ENCODE assay signal across 1 cellular context in genomic region chr17:81052199-81052997, GRCh38.
TF ChIP-seq lines count a peak whose summit lies in the region.

No MANE protein-coding gene starts in this region.

TF ChIP-seq in endothelial cell of umbilical vein, 7 proteins besides CTCF, POLR2A, EP300 and RAD21:
- TF ChIP-seq JUN (IDR thresholded peaks at IDR 0.05; ENCODE audit: borderline replicate concordance, insufficient read depth, insufficient read length, low read depth) = no peak
- TF ChIP-seq, protein P1, sequence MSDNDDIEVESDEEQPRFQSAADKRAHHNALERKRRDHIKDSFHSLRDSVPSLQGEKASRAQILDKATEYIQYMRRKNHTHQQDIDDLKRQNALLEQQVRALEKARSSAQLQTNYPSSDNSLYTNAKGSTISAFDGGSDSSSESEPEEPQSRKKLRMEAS (IDR thresholded peaks at IDR 0.05; ENCODE audit: insufficient read depth, insufficient read length) = peak; percentile 44
- TF ChIP-seq GATA2 (IDR thresholded peaks at IDR 0.05; ENCODE audit: insufficient read depth, insufficient read length, low read depth, low read length) = peak; percentile 44
TF ChIP-seq in endothelial cell of umbilical vein: peak in this region for 2.
